ENCODE assay signal across 7 cellular contexts in the genomic region with DNA sequence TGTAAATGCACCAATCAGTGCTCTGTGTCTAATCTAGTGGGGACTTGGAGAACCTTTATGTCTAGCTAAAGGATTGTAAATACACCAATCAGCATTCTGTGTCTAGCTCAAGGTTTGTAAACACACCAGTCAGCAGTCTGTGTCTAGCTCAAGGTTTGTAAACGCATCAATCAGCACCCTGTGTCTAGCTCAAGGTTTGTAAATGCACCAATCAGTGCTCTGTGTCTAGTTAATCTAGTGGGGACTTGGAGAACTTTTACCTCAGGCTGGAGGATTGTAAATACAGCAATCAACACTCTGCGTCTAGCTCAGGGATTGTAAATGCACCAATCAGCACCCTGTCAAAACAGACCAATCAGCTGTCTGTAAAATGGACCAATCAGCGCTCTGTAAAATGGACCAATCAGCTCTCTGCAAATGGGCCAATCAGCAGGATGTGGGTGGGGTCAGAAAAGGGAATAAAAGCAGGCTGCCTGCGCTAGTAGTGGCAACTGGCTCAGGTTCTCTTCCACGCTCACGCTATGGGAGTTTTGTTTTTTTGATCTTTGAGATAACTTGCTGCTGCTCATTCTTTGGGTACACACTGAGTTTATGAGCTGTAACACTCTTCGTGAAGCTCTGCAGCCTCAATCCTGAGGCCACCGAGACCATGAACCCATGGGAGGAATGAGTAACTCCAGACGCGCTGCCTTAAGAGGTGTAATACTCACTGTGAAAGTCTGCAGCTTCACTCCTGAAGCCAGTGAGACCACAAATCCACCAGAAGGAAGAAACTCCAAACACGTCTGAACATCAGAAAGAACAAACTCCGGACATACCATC. TPM values are rescaled to one million over a fixed set of nuclear protein-coding genes. Genes with fewer than 3 reads are reported as not detected.
DNase-seq lines count a peak whose midpoint lies in the region; ATAC-seq, FAIRE-seq and TF ChIP-seq lines count a peak whose summit lies in the region.
"Not testable (repeated sequence)": the region's sequence is repeated elsewhere in the genome, so short reads cannot be mapped to it uniquely, and the experiment has no call there.

No MANE protein-coding gene starts in this region.

- H3K27me3 Mint-ChIP-seq in activated CD4-positive, alpha-beta T cell treated with anti-CD3 and anti-CD28 coated beads, Interleukin-2, amount 10 ng/mL, durations not matched to agents 24 days and 14 days; activated T-cell treated with anti-CD3 and anti-CD28 coated beads, Interleukin-2, amount 50 U/mL, for 72 hours (ENCODE audit: low read depth): not testable (repeated sequence)

- not testable (repeated sequence) for H3K4me1 Mint-ChIP-seq in activated CD4-positive, alpha-beta T cell treated with anti-CD3 and anti-CD28 coated beads, Interleukin-2, amount 10 ng/mL, durations not matched to agents 24 days and 14 days; activated T-cell treated with anti-CD3 and anti-CD28 coated beads, Interleukin-2, amount 50 U/mL, for 72 hours (ENCODE audit: low read depth); stimulated activated effector memory CD8-positive, alpha-beta T cell treated with anti-CD3 and anti-CD28 coated beads, Interleukin-12 subunit alpha, Interleukin-12 subunit beta, amount 100 ng/mL, for 72 hours

- TF ChIP-seq RAD21 in GM12878 (IDR thresholded peaks at IDR 0.05; ENCODE audit: insufficient read depth, low read depth, low read length); HepG2 (CRISPR knock-in tag; IDR thresholded peaks at IDR 0.05): not testable (repeated sequence)

- not testable (repeated sequence) for H3K27ac ChIP-seq in Panc1 (ENCODE audit: low read length); GM12878 (ENCODE audit: control insufficient read depth, insufficient read depth); HepG2 (ENCODE audit: extremely low read length, insufficient read depth, low read length)

- intact Hi-C loops in Panc1 (cut with micrococcal nuclease; ENCODE audit: unreplicated experiment); activated CD4-positive, alpha-beta T cell treated with anti-CD3 and anti-CD28 coated beads, Interleukin-2, amount 10 ng/mL, durations not matched to agents 24 days and 14 days (cut with micrococcal nuclease); GM12878 (cut with micrococcal nuclease; ENCODE audit: unreplicated experiment); HepG2 (cut with micrococcal nuclease; ENCODE audit: unreplicated experiment): not testable (repeated sequence)

- POLR2A ChIA-PET in Panc1 (lab: Charles Lee) = not testable (repeated sequence)
- POLR2A ChIA-PET in GM12878 (lab: Charles Lee) (interaction anchor here (0.6 to 2.5 kb wide), 6 partner anchors 10 to 25 kb away, joined by 3 to 19 read pairs (median 3); a partner anchor contains a TSS), HepG2 (lab: Yijun Ruan, JAX) (interaction anchor here (0.5 to 4.4 kb wide), 6 partner anchors 8 to 47 kb away, joined by 3 to 45 read pairs (median 3); a partner anchor contains a TSS)

- ATAC-seq in Panc1 (peak; percentile 34; the same call in 1 of the 2 replicates), HepG2 (peak; percentile 20)
- ATAC-seq in activated T-cell treated with anti-CD3 and anti-CD28 coated beads, Interleukin-2, amount 50 U/mL, for 72 hours (replicated peaks in 1 of 2) = peak; percentile 76 to 85
- ATAC-seq in GM12878 = not testable (repeated sequence)
- peak; percentile 66 for ATAC-seq in stimulated activated effector memory CD8-positive, alpha-beta T cell treated with anti-CD3 and anti-CD28 coated beads, Interleukin-12 subunit alpha, Interleukin-12 subunit beta, amount 100 ng/mL, for 72 hours

- not testable (repeated sequence) for H4K20me1 ChIP-seq in GM12878 (ENCODE audit: control insufficient read depth, insufficient read depth); HepG2 (ENCODE audit: insufficient read depth, low read length)

- FAIRE-seq in GM12878 (lab: Jason Lieb, UNC); HepG2 (lab: Jason Lieb, UNC): not testable (repeated sequence)

- H3K4me3 ChIP-seq in Panc1 (ENCODE audit: low read depth in 2 of 2, low read length in 2 of 2); GM12878; HepG2 (replicated peaks in 1 of 3; ENCODE audit: insufficient read depth in 1 of 3, low read depth in 2 of 3, low read length in 3 of 3): not testable (repeated sequence)

- H3K36me3 ChIP-seq in Panc1 (ENCODE audit: control insufficient read depth, insufficient read depth, low read length); GM12878 (ENCODE audit: control insufficient read depth in 2 of 2, insufficient read depth in 2 of 2, low read length in 1 of 2); HepG2 (replicated peaks in 1 of 2; ENCODE audit: control insufficient read depth in 1 of 2, insufficient read depth in 2 of 2, low read length in 2 of 2): not testable (repeated sequence)

- not testable (repeated sequence) for H3K9me3 ChIP-seq in Panc1 (ENCODE audit: control insufficient read depth, insufficient read depth, low read depth, low read length); GM12878 (replicated peaks; ENCODE audit: control insufficient read depth, insufficient read depth, low read length); HepG2 (ENCODE audit: low read length)

- not testable (repeated sequence) for TF ChIP-seq CTCF in Panc1 (IDR thresholded peaks at IDR 0.05); GM12878 (IDR thresholded peaks at IDR 0.05 in 2 of 3, conservative IDR thresholded peaks at IDR 0.05 in 1 of 3; ENCODE audit: control insufficient read depth in 2 of 3, extremely low read depth in 1 of 3, insufficient read depth in 1 of 3, low read depth in 3 of 3, low read length in 3 of 3); HepG2 (CRISPR knock-in tag; IDR thresholded peaks at IDR 0.05)

- not testable (repeated sequence) for H3K4me2 ChIP-seq in GM12878 (ENCODE audit: control insufficient read depth, insufficient read depth); HepG2 (ENCODE audit: low read depth, low read length)

- TF ChIP-seq EP300 in GM12878 (IDR thresholded peaks at IDR 0.05; ENCODE audit: borderline replicate concordance in 1 of 2, control insufficient read depth in 1 of 2, low read depth in 2 of 2, low read length in 2 of 2); HepG2 (IDR thresholded peaks at IDR 0.05; ENCODE audit: low read depth in 2 of 2, low read length in 2 of 2); HepG2 (CRISPR knock-in tag; IDR thresholded peaks at IDR 0.05; ENCODE audit: borderline replicate concordance): not testable (repeated sequence)

- H3K36me3 Mint-ChIP-seq in activated CD4-positive, alpha-beta T cell treated with anti-CD3 and anti-CD28 coated beads, Interleukin-2, amount 10 ng/mL, durations not matched to agents 24 days and 14 days (ENCODE audit: low read depth); activated T-cell treated with anti-CD3 and anti-CD28 coated beads, Interleukin-2, amount 50 U/mL, for 72 hours (ENCODE audit: insufficient read depth in 2 of 2); stimulated activated effector memory CD8-positive, alpha-beta T cell treated with anti-CD3 and anti-CD28 coated beads, Interleukin-12 subunit alpha, Interleukin-12 subunit beta, amount 100 ng/mL, for 72 hours: not testable (repeated sequence)

- not testable (repeated sequence) for H3K9ac ChIP-seq in GM12878 (ENCODE audit: control insufficient read depth, insufficient read depth, low read length); HepG2 (ENCODE audit: insufficient read depth, low read depth, low read length)

- H3K79me2 ChIP-seq in GM12878 (ENCODE audit: control insufficient read depth, insufficient read depth, low read length); HepG2 (ENCODE audit: insufficient read depth, low read length): not testable (repeated sequence)

- H3K9me3 Mint-ChIP-seq in activated CD4-positive, alpha-beta T cell treated with anti-CD3 and anti-CD28 coated beads, Interleukin-2, amount 10 ng/mL, durations not matched to agents 24 days and 14 days; activated T-cell treated with anti-CD3 and anti-CD28 coated beads, Interleukin-2, amount 50 U/mL, for 72 hours; stimulated activated effector memory CD8-positive, alpha-beta T cell treated with anti-CD3 and anti-CD28 coated beads, Interleukin-12 subunit alpha, Interleukin-12 subunit beta, amount 100 ng/mL, for 72 hours: not testable (repeated sequence)

- 59% methylated on average over 12 of the region's 12 CpGs for WGBS in GM12878 (ENCODE audit: insufficient coverage, insufficient replicate concordance, low lambda C conversion rate, missing lambda C conversion rate)
- WGBS in HepG2 (ENCODE audit: low lambda C conversion rate) = 92% methylated on average over 12 of the region's 12 CpGs

- not testable (repeated sequence) for H3K27me3 ChIP-seq in Panc1 (ENCODE audit: control insufficient read depth, insufficient read depth, low read length); GM12878 (replicated peaks in 1 of 2; ENCODE audit: control insufficient read depth in 2 of 2, insufficient read depth in 2 of 2, low read length in 1 of 2); HepG2 (ENCODE audit: control insufficient read depth in 1 of 2, insufficient read depth in 2 of 2, low read length in 2 of 2)

- DNase-seq in ELF-1 (ENCODE audit: low read depth, low spot score) = peak; percentile 21
- not testable (repeated sequence) for DNase-seq in Panc1 (ENCODE audit: low read depth, low spot score); GM12878 (ENCODE audit: low read depth, low spot score); HepG2 (ENCODE audit: low spot score); stimulated activated effector memory CD8-positive, alpha-beta T cell treated with anti-CD3 and anti-CD28 coated beads, Interleukin-12 subunit alpha, Interleukin-12 subunit beta, amount 100 ng/mL, for 72 hours (ENCODE audit: low spot score in 2 of 2)
- peak; percentile 70 for DNase-seq in activated CD4-positive, alpha-beta T cell treated with anti-CD3 and anti-CD28 coated beads, Interleukin-2, amount 10 ng/mL, durations not matched to agents 24 days and 14 days
- peak; percentile 8 to 18 for DNase-seq in activated T-cell treated with anti-CD3 and anti-CD28 coated beads, Interleukin-2, amount 50 U/mL, for 72 hours

- SMC1A ChIA-PET in GM12878 (lab: Charles Lee; ENCODE audit: uncharacterized antibody, unreplicated experiment) = interaction anchor here (0.9 to 5.0 kb wide), 4 partner anchors 11 to 122 kb away, joined by 3 to 33 read pairs (median 5); a partner anchor contains a TSS

- not testable (repeated sequence) for H3K4me3 Mint-ChIP-seq in activated CD4-positive, alpha-beta T cell treated with anti-CD3 and anti-CD28 coated beads, Interleukin-2, amount 10 ng/mL, durations not matched to agents 24 days and 14 days; activated T-cell treated with anti-CD3 and anti-CD28 coated beads, Interleukin-2, amount 50 U/mL, for 72 hours; stimulated activated effector memory CD8-positive, alpha-beta T cell treated with anti-CD3 and anti-CD28 coated beads, Interleukin-12 subunit alpha, Interleukin-12 subunit beta, amount 100 ng/mL, for 72 hours

- H2AFZ ChIP-seq in GM12878 (ENCODE audit: control insufficient read depth, low read depth, low read length); HepG2 (ENCODE audit: low read length): not testable (repeated sequence)

- H3K27ac Mint-ChIP-seq in activated CD4-positive, alpha-beta T cell treated with anti-CD3 and anti-CD28 coated beads, Interleukin-2, amount 10 ng/mL, durations not matched to agents 24 days and 14 days; activated T-cell treated with anti-CD3 and anti-CD28 coated beads, Interleukin-2, amount 50 U/mL, for 72 hours; stimulated activated effector memory CD8-positive, alpha-beta T cell treated with anti-CD3 and anti-CD28 coated beads, Interleukin-12 subunit alpha, Interleukin-12 subunit beta, amount 100 ng/mL, for 72 hours: not testable (repeated sequence)

- not testable (repeated sequence) for TF ChIP-seq POLR2A in GM12878 (IDR thresholded peaks at IDR 0.05; ENCODE audit: low read depth, low read length)
- TF ChIP-seq POLR2A in HepG2 (IDR thresholded peaks at IDR 0.05; ENCODE audit: insufficient read depth in 1 of 2, low read depth in 2 of 2, low read length in 2 of 2) = peak; percentile 28 to 58; a peak in 2 of 4 replicates

- RAD21 ChIA-PET in GM12878 (lab: Charles Lee; ENCODE audit: unreplicated experiment) = not testable (repeated sequence)

- H3K4me1 ChIP-seq in Panc1 (ENCODE audit: control insufficient read depth, insufficient read depth, low read length); GM12878 (ENCODE audit: control insufficient read depth, insufficient read depth, low read length): not testable (repeated sequence)
- peaks cover 32% of the 10 kb centered on the region for H3K4me1 ChIP-seq in HepG2 (ENCODE audit: insufficient read depth, low read length)

- CTCF ChIA-PET in Panc1 (lab: Charles Lee); HepG2 (lab: Yijun Ruan, JAX; ENCODE audit: low intra/inter-chr PET ratio, low total read pairs): not testable (repeated sequence)
- CTCF ChIA-PET in GM12878 (lab: Yijun Ruan, JAX) = interaction anchor here (0.8 to 1.4 kb wide), 4 partner anchors 25 to 225 kb away, joined by 3 to 5 read pairs (median 4); no protein-coding TSS in a partner anchor

- in situ Hi-C loops in Panc1 (cut with HindIII; ENCODE audit: low pct_unique_long_range_greater_than_20kb, low sequenced_read_pairs); GM12878 (cut with MboI); HepG2 (cut with HindIII; ENCODE audit: extremely low pct_ligation_motif_present, low pct_unique_long_range_greater_than_20kb): not testable (repeated sequence)

- BruUV-seq in Panc1 (replicated peaks; lab: Mats Ljungman, UMichigan) = not testable (repeated sequence)
- BruUV-seq in GM12878 (replicated peaks; lab: Mats Ljungman, UMichigan) (TSS peak; percentile 33), HepG2 (replicated peaks; lab: Mats Ljungman, UMichigan) (TSS peak; percentile 52)

RNA-seq across cellular contexts. Expression of a gene that starts 10.9 kb away (rescaled TPM):
- total RNA-seq in Panc1 (2021; ENCODE audit: unreplicated experiment) (222 TPM), GM12878 (2014; rRNA removed) (93.1 and 107 TPM in 2 replicates), GM12878 (2014; rRNA removed; fragmentation: Illumina TruSeq; extraction: Trizol) (134 and 136 TPM in 2 replicates), GM12878 (2021) (166 and 174 TPM in 2 replicates), HepG2 (2016; rRNA removed; fragmentation: Illumina TruSeq; extraction: Trizol) (109 and 118 TPM in 2 replicates)
- polyA plus RNA-seq in Panc1 (2012; ENCODE audit: insufficient read length) = 98.2 TPM
- 272 and 275 TPM in 2 replicates for total RNA-seq in activated CD4-positive, alpha-beta T cell treated with anti-CD3 and anti-CD28 coated beads, Interleukin-2, amount 10 ng/mL, durations not matched to agents 24 days and 14 days
- 100 to 1,000 TPM; 315 to 342 TPM for total RNA-seq in activated T-cell treated with anti-CD3 and anti-CD28 coated beads, Interleukin-2, amount 50 U/mL, for 72 hours
- total RNA-seq in GM12878 (2013; cell fraction: nucleolus; rRNA removed) = 91.1 and 104 TPM in 2 replicates
- polyA plus RNA-seq in GM12878 (2011; ENCODE audit: low read depth) = 146 TPM
- polyA plus RNA-seq in GM12878 (2011; rRNA removed) (139 and 185 TPM in 2 replicates), GM12878 (2014; fragmentation: Illumina TruSeq; extraction: Trizol) (120 and 151 TPM in 2 replicates), GM12878 (2014; fragmentation: Nextera tagmentation; extraction: Ambion mirVana) (100 to 1,000 TPM in 1 of 2 experiments, 10 to 100 TPM in 1; 58.6 to 120 TPM), GM12878 (2014; rRNA removed) (79.2 and 99.2 TPM in 2 replicates), GM12878 (2016; fragmentation: Nextera tagmentation; extraction: Ambion mirVana) (100 to 1,000 TPM; 227 to 245 TPM), HepG2 (2011; rRNA removed) (59.9 and 79.1 TPM in 2 replicates)
- polyA plus RNA-seq in GM12878 (2011; cell fraction: cytosol; rRNA removed) = 40.9 and 52.0 TPM in 2 replicates
- 40.3 and 44.3 TPM in 2 replicates for polyA plus RNA-seq in GM12878 (2011; cell fraction: nucleus; rRNA removed)
- polyA plus RNA-seq in GM12878 (2012) = 193 and 217 TPM in 2 replicates
- 52.8 and 83.5 TPM in 2 replicates for polyA minus RNA-seq in GM12878 (2011; rRNA and poly(A)+ RNA removed)
- polyA minus RNA-seq in GM12878 (2011; cell fraction: cytosol; rRNA and poly(A)+ RNA removed) = 31.5 and 44.0 TPM in 2 replicates
- polyA minus RNA-seq in GM12878 (2011; cell fraction: nucleus; rRNA and poly(A)+ RNA removed) = 20.8 and 43.4 TPM in 2 replicates
- 111 and 139 TPM in 2 replicates for total RNA-seq in HepG2 (2016; cell fraction: cytosol; rRNA removed; fragmentation: Illumina TruSeq; extraction: Trizol; ENCODE audit: low read depth)
- 93.2 and 113 TPM in 2 replicates for total RNA-seq in HepG2 (2016; cell fraction: insoluble cytoplasmic fraction; rRNA removed; fragmentation: Illumina TruSeq; extraction: Trizol)
- total RNA-seq in HepG2 (2016; cell fraction: membrane; rRNA removed; fragmentation: Illumina TruSeq; extraction: Trizol) = 196 and 210 TPM in 2 replicates
- 43.4 and 55.4 TPM in 2 replicates for total RNA-seq in HepG2 (2016; cell fraction: nucleus; rRNA removed; fragmentation: Illumina TruSeq; extraction: Trizol)
- 23.8 and 37.3 TPM in 2 replicates for polyA plus RNA-seq in HepG2 (2011; cell fraction: cytosol; rRNA removed)
- 22.3 and 35.1 TPM in 2 replicates for polyA plus RNA-seq in HepG2 (2011; cell fraction: nucleus; rRNA removed)
- 154 and 174 TPM in 2 replicates for polyA plus RNA-seq in HepG2 (2012)
- polyA plus RNA-seq in HepG2 (2016; cell fraction: cytosol; fragmentation: Illumina TruSeq; extraction: Trizol; ENCODE audit: low read depth) = 266 and 332 TPM in 2 replicates
- polyA plus RNA-seq in HepG2 (2016; cell fraction: insoluble cytoplasmic fraction; fragmentation: Illumina TruSeq; extraction: Trizol; ENCODE audit: low read depth) = 161 and 175 TPM in 2 replicates
- 293 and 345 TPM in 2 replicates for polyA plus RNA-seq in HepG2 (2016; cell fraction: membrane; fragmentation: Illumina TruSeq; extraction: Trizol; ENCODE audit: low read depth)
- polyA plus RNA-seq in HepG2 (2016; cell fraction: nucleus; fragmentation: Illumina TruSeq; extraction: Trizol; ENCODE audit: insufficient read depth, low read depth) = 120 and 128 TPM in 2 replicates
- polyA minus RNA-seq in HepG2 (2011; rRNA and poly(A)+ RNA removed; ENCODE audit: low replicate concordance) = 14.5 and 25.8 TPM in 2 replicates
- polyA minus RNA-seq in HepG2 (2011; cell fraction: cytosol; rRNA and poly(A)+ RNA removed) = 41.2 and 47.5 TPM in 2 replicates
- 32.2 and 38.5 TPM in 2 replicates for polyA minus RNA-seq in HepG2 (2011; cell fraction: nucleus; rRNA and poly(A)+ RNA removed)
